Comparison of ENCODE assay signal across 9 cellular contexts in genomic region chr16:24988137-24988535, GRCh38. TPM values are rescaled to one million over a fixed set of nuclear protein-coding genes. Genes with fewer than 3 reads are reported as not detected.
DNase-seq lines count a peak whose midpoint lies in the region; ATAC-seq and TF ChIP-seq lines count a peak whose summit lies in the region.
"Had no signal": no experiment of that assay in that cellular context is flagged by ENCODE, and none has a peak within 500 bp of the region (broad histone marks: within the 10 kb centered on the region; RNA-seq: fewer than 3 reads in every experiment).

No MANE protein-coding gene starts in this region.

- H3K36me3 Mint-ChIP-seq in central memory CD8-positive, alpha-beta T cell (ENCODE audit: insufficient read depth) = no peaks in the 10 kb centered on the region

- H3K4me3 Mint-ChIP-seq in central memory CD8-positive, alpha-beta T cell = no peak overlapping the region

- peaks cover 78% of the 10 kb centered on the region for H3K4me1 Mint-ChIP-seq in central memory CD8-positive, alpha-beta T cell

- no peak for DNase-seq in right atrium auricular region (ENCODE audit: low spot score)
- DNase-seq in cardiac septum (ENCODE audit: low spot score) = no peak
- no peak for DNase-seq in central memory CD8-positive, alpha-beta T cell (ENCODE audit: low spot score in 2 of 2)
- DNase-seq in uterus = no peak
- DNase-seq in kidney glomerular epithelial cell (lab: John Stamatoyannopoulos, UW) = no peak
- DNase-seq in cerebellum (ENCODE audit: low spot score) = no peak
- DNase-seq: NCI-H1092 had no signal

- H3K4me1 ChIP-seq in right atrium auricular region (peaks cover 0 to 95% of the 10 kb centered on the region in 2 donors), muscle layer of duodenum (ENCODE audit: control insufficient read depth in 1 of 2, insufficient read depth in 2 of 2, low read length in 2 of 2) (peaks cover 49 to 66% of the 10 kb centered on the region in 2 donors), uterus (peaks cover 17 to 40% of the 10 kb centered on the region in 2 donors)

- TF ChIP-seq CTCF in right atrium auricular region (IDR thresholded peaks at IDR 0.05) = no peak
- TF ChIP-seq CTCF in uterus (IDR thresholded peaks at IDR 0.05) = no peak

- intact Hi-C loops in cardiac septum (cut with DNase I) = loop anchor here (5.0 kb wide), 1 partner anchor 64 kb away; no protein-coding TSS in a partner anchor
- intact Hi-C loops in uterus (cut with DNase I; ENCODE audit: low total_unique reads) = no loop called here

- H3K27ac ChIP-seq in right atrium auricular region = peak overlapping the region; percentile 73 to 81
- peak overlapping the region; percentile 59 for H3K27ac ChIP-seq in muscle layer of duodenum (ENCODE audit: low read length)
- peak overlapping the region; percentile 58 to 84 for H3K27ac ChIP-seq in uterus

- no peaks in the 10 kb centered on the region for H3K27me3 Mint-ChIP-seq in central memory CD8-positive, alpha-beta T cell

- ATAC-seq in central memory CD8-positive, alpha-beta T cell (replicated peaks; ENCODE audit: extremely low read depth, poor library complexity, severe bottlenecking) = no peak
- no peak for ATAC-seq in HG02981 (IDR thresholded peaks at IDR 0.05; ENCODE audit: unreplicated experiment)

- H3K9me3 ChIP-seq in right atrium auricular region (no peaks in the 10 kb centered on the region), muscle layer of duodenum (ENCODE audit: control insufficient read depth in 1 of 2, low read length in 2 of 2) (no peaks in the 10 kb centered on the region), uterus (no peaks in the 10 kb centered on the region)

- no peak for TF ChIP-seq POLR2A in uterus (IDR thresholded peaks at IDR 0.05)

- H3K9me3 Mint-ChIP-seq in central memory CD8-positive, alpha-beta T cell = no peaks in the 10 kb centered on the region

- H3K27ac Mint-ChIP-seq in central memory CD8-positive, alpha-beta T cell (ENCODE audit: low read depth) = peak overlapping the region; percentile 47

- H3K4me3 ChIP-seq in right atrium auricular region (no peak overlapping the region), muscle layer of duodenum (ENCODE audit: low read depth in 1 of 2, low read length in 2 of 2) (peak overlapping the region in 1 of 2 donors; percentile 37), uterus (no peak overlapping the region)

- H3K27me3 ChIP-seq in right atrium auricular region (no peaks in the 10 kb centered on the region), muscle layer of duodenum (ENCODE audit: low read depth, low read length) (no peaks in the 10 kb centered on the region), uterus (no peaks in the 10 kb centered on the region)

- no peaks in the 10 kb centered on the region for H3K36me3 ChIP-seq in right atrium auricular region
- no peaks in the 10 kb centered on the region for H3K36me3 ChIP-seq in muscle layer of duodenum (ENCODE audit: control insufficient read depth in 1 of 2, insufficient read depth in 2 of 2, low read length in 2 of 2)
- no peaks in the 10 kb centered on the region for H3K36me3 ChIP-seq in uterus

RNA-seq across cellular contexts. Expression of gene ARHGAP17, which starts 27.0 kb away (rescaled TPM):
- total RNA-seq in right atrium auricular region (10 to 100 TPM; 29.9 to 31.6 TPM), cardiac septum (66.2 TPM), uterus (100 to 1,000 TPM in 1 of 4 donors, 10 to 100 TPM in 3; 50.3 to 123 (median 82.5) TPM), cerebellum (38.8 TPM)
